26 cellular contexts compared by ENCODE assay signal in the genomic region with DNA sequence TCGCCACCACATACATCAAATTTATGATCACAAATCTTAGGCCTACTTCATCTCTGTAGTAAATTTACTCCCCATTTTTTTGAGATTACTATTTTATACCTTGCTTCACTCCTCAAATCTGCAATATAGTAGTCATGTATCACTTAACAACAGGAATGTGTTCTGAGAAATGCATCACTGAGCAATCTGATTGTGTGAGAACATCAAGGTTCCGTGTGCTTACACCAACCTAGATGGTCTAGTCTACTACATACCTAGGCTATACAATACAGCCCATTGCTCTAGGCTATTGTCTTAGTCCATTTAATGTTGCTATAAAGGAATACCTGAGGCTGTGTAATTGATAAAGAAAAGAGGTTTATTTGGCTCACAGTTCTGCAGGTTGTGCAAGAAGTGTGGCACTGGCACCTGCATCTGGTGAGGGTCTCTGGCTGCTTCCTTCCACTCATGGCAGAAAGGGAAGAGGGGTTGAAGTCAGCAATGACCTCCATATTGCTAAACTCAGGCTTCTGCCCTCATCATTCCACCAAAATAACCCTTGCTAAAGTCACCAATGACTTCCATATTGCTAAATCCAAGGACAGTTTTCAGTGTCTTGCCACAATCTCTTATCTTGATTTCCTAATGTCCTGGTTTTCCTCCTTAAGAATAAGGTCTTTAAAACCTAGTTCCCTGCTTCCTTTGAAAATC.
"Had no signal": no experiment of that assay in that cellular context is flagged by ENCODE, and none has a peak within 500 bp of the region (broad histone marks: within the 10 kb centered on the region; RNA-seq: fewer than 3 reads in every experiment).

No MANE protein-coding gene starts in this region.

- H3K9me3 Mint-ChIP-seq: mesothelial cell of epicardium; naive B cell; stimulated activated naive B cell treated with anti-CD40 and anti-IgM and Interleukin-4, amounts not matched to agents 10 μg/mL and 1 μg/mL and 100 μg/mL, for 72 hours; T-helper 1 cell treated with Interleukin-12 subunit alpha and Interleukin-12 subunit beta and Interleukin-4 antibody, amounts not matched to agents 30 μg/mL and 1 μg/mL, for 36 hours had no signal

- H3K4me1 Mint-ChIP-seq: naive B cell had no signal

- H3K4me3 ChIP-seq: esophagus muscularis mucosa, heart right ventricle, ovary, prostate gland, transverse colon had no signal

- H3K4me3 Mint-ChIP-seq: activated naive CD8-positive, alpha-beta T cell; mesothelial cell of epicardium; naive B cell; stimulated activated naive B cell treated with anti-CD40 and anti-IgM and Interleukin-4, amounts not matched to agents 10 μg/mL and 1 μg/mL and 100 μg/mL, for 72 hours; T-helper 1 cell treated with Interleukin-12 subunit alpha and Interleukin-12 subunit beta and Interleukin-4 antibody, amounts not matched to agents 30 μg/mL and 1 μg/mL, for 36 hours had no signal

- H3K27ac Mint-ChIP-seq: activated naive CD8-positive, alpha-beta T cell; mesothelial cell of epicardium; naive B cell; stimulated activated naive B cell treated with anti-CD40 and anti-IgM and Interleukin-4, amounts not matched to agents 10 μg/mL and 1 μg/mL and 100 μg/mL, for 72 hours; T-helper 1 cell treated with Interleukin-12 subunit alpha and Interleukin-12 subunit beta and Interleukin-4 antibody, amounts not matched to agents 30 μg/mL and 1 μg/mL, for 36 hours had no signal

- H3K36me3 Mint-ChIP-seq: activated naive CD8-positive, alpha-beta T cell; mesothelial cell of epicardium; stimulated activated naive B cell treated with anti-CD40 and anti-IgM and Interleukin-4, amounts not matched to agents 10 μg/mL and 1 μg/mL and 100 μg/mL, for 72 hours had no signal

- H3K27ac ChIP-seq: brain microvascular endothelial cell, esophagus muscularis mucosa, foreskin keratinocyte, ovary, prostate gland, VCaP had no signal

- H3K27me3 ChIP-seq: brain microvascular endothelial cell, esophagus muscularis mucosa, foreskin keratinocyte, heart right ventricle, ovary, transverse colon had no signal

- H3K9me3 ChIP-seq: esophagus muscularis mucosa, heart right ventricle, ovary, prostate gland, transverse colon had no signal

- DNase-seq: activated CD4-positive, alpha-beta T cell treated with anti-CD3 and anti-CD28 coated beads for 4 hours; activated CD4-positive, alpha-beta T cell treated with anti-CD3 and anti-CD28 coated beads, Interleukin-2, amount 50 U/mL, for 4 hours; activated effector memory CD4-positive, alpha-beta T cell treated with Interleukin-2 at 50 U/mL for 16 hours; activated naive CD4-positive, alpha-beta T cell treated with Interleukin-2 at 50 U/mL for 16 hours; activated T-cell treated with anti-CD3 and anti-CD28 coated beads for 4 hours; aorta; brain microvascular endothelial cell; caudate nucleus; foreskin keratinocyte; heart right ventricle; mammary epithelial cell; naive B cell; ovary; right cardiac atrium; stimulated activated CD4-positive, alpha-beta T cell treated with anti-CD3 and anti-CD28 coated beads, Interleukin-15, amount 100 ng/mL, for 24 hours; stimulated activated CD4-positive, alpha-beta T cell treated with anti-CD3 and anti-CD28 coated beads, Interleukin-2, amount 100 ng/mL, for 24 hours; stimulated activated naive B cell treated with anti-CD40 and anti-IgM and Interleukin-4, amounts not matched to agents 10 μg/mL and 1 μg/mL and 100 μg/mL, for 72 hours; SW 1271; T-helper 9 cell; transverse colon had no signal

- H3K4me1 ChIP-seq: prostate gland had no signal

- ATAC-seq: foreskin keratinocyte; heart right ventricle; right cardiac atrium; stimulated activated naive B cell treated with anti-CD40 and anti-IgM and Interleukin-4, amounts not matched to agents 10 μg/mL and 1 μg/mL and 100 μg/mL, for 72 hours had no signal

- H3K36me3 ChIP-seq: brain microvascular endothelial cell, esophagus muscularis mucosa, ovary, prostate gland, transverse colon had no signal
